1 cellular context compared by ENCODE assay signal in genomic region chr1:44701141-44701573, GRCh38.
TF ChIP-seq lines count a peak whose summit lies in the region.

No MANE protein-coding gene starts in this region.

TF ChIP-seq in HepG2, 621 proteins besides CTCF, POLR2A, EP300 and RAD21 (continued from another document and continues in another):
- TF ChIP-seq ZHX2 (IDR thresholded peaks at IDR 0.05; ENCODE audit: low read depth) (no peak), ZHX2 (CRISPR knock-in tag; IDR thresholded peaks at IDR 0.05; ENCODE audit: borderline replicate concordance) (no peak), MTF2 (CRISPR knock-in tag; IDR thresholded peaks at IDR 0.05; ENCODE audit: borderline replicate concordance) (no peak), CBX2 (IDR thresholded peaks at IDR 0.05; ENCODE audit: low read depth, low read length) (no peak), CBX2 (CRISPR knock-in tag; IDR thresholded peaks at IDR 0.05; ENCODE audit: low read depth) (no peak), STAT5B (CRISPR knock-in tag; IDR thresholded peaks at IDR 0.05) (no peak), ZNF564 (CRISPR knock-in tag; IDR thresholded peaks at IDR 0.05) (0 out of 2 replicates have a peak, but pooled peaks have one; percentile 50), ZNF646 (CRISPR knock-in tag; IDR thresholded peaks at IDR 0.05) (no peak), IKZF1 (IDR thresholded peaks at IDR 0.05) (no peak), FIP1L1 (IDR thresholded peaks at IDR 0.05; ENCODE audit: borderline replicate concordance, insufficient read depth, low read depth, low read length) (no peak), ZNF296 (CRISPR knock-in tag; conservative IDR thresholded peaks at IDR 0.05) (no peak), SKI (IDR thresholded peaks at IDR 0.05; ENCODE audit: partially characterized antibody) (no peak), ZNF468 (CRISPR knock-in tag; IDR thresholded peaks at IDR 0.05) (no peak), NFKBIZ (CRISPR knock-in tag; IDR thresholded peaks at IDR 0.05) (no peak; the same call in 1 of the 2 replicates), CHD2 (IDR thresholded peaks at IDR 0.05; ENCODE audit: low read depth, low read length) (no peak), ZNF530 (CRISPR knock-in tag; IDR thresholded peaks at IDR 0.05; ENCODE audit: low read depth) (no peak), ZHX1 (CRISPR knock-in tag; IDR thresholded peaks at IDR 0.05; ENCODE audit: low read depth) (no peak), ZNF335 (CRISPR knock-in tag; IDR thresholded peaks at IDR 0.05) (no peak), STAG1 (CRISPR knock-in tag; IDR thresholded peaks at IDR 0.05) (no peak), ZNF292 (CRISPR knock-in tag; IDR thresholded peaks at IDR 0.05; ENCODE audit: borderline replicate concordance, low read depth) (peak; percentile 69; the same call in 1 of the 2 replicates), MIER3 (CRISPR knock-in tag; IDR thresholded peaks at IDR 0.05; ENCODE audit: borderline replicate concordance) (peak; percentile 59; the same call in 1 of the 2 replicates), CEBPG (CRISPR knock-in tag; IDR thresholded peaks at IDR 0.05) (peak; percentile 67), BRF2 (CRISPR knock-in tag; IDR thresholded peaks at IDR 0.05) (no peak), ZNF281 (CRISPR knock-in tag; IDR thresholded peaks at IDR 0.05; ENCODE audit: borderline replicate concordance) (peak; percentile 48; the same call in 1 of the 2 replicates), ATF2 (CRISPR knock-in tag; IDR thresholded peaks at IDR 0.05) (peak; percentile 48; the same call in 1 of the 2 replicates), SALL2 (CRISPR knock-in tag; IDR thresholded peaks at IDR 0.05) (no peak), ZNF383 (CRISPR knock-in tag; IDR thresholded peaks at IDR 0.05; ENCODE audit: borderline replicate concordance) (no peak), ZNF232 (CRISPR knock-in tag; IDR thresholded peaks at IDR 0.05; ENCODE audit: borderline replicate concordance) (no peak), GLMP (CRISPR knock-in tag; IDR thresholded peaks at IDR 0.05; ENCODE audit: borderline replicate concordance) (no peak), ZNF577 (CRISPR knock-in tag; IDR thresholded peaks at IDR 0.05; ENCODE audit: borderline replicate concordance, low read depth) (no peak), PHF21A (CRISPR knock-in tag; IDR thresholded peaks at IDR 0.05) (no peak), TBX2 (CRISPR knock-in tag; IDR thresholded peaks at IDR 0.05; ENCODE audit: borderline replicate concordance) (peak; percentile 73; the same call in 1 of the 2 replicates), U2AF2 (IDR thresholded peaks at IDR 0.05; ENCODE audit: low read depth, low read length) (no peak), CBX5 (CRISPR knock-in tag; IDR thresholded peaks at IDR 0.05; ENCODE audit: borderline replicate concordance) (peak; percentile 55; the same call in 1 of the 2 replicates), SRY (CRISPR knock-in tag; IDR thresholded peaks at IDR 0.05) (no peak), MXD4 (CRISPR knock-in tag; IDR thresholded peaks at IDR 0.05) (no peak), REXO4 (CRISPR knock-in tag; IDR thresholded peaks at IDR 0.05; ENCODE audit: borderline replicate concordance) (no peak)
